In the genomic region with DNA sequence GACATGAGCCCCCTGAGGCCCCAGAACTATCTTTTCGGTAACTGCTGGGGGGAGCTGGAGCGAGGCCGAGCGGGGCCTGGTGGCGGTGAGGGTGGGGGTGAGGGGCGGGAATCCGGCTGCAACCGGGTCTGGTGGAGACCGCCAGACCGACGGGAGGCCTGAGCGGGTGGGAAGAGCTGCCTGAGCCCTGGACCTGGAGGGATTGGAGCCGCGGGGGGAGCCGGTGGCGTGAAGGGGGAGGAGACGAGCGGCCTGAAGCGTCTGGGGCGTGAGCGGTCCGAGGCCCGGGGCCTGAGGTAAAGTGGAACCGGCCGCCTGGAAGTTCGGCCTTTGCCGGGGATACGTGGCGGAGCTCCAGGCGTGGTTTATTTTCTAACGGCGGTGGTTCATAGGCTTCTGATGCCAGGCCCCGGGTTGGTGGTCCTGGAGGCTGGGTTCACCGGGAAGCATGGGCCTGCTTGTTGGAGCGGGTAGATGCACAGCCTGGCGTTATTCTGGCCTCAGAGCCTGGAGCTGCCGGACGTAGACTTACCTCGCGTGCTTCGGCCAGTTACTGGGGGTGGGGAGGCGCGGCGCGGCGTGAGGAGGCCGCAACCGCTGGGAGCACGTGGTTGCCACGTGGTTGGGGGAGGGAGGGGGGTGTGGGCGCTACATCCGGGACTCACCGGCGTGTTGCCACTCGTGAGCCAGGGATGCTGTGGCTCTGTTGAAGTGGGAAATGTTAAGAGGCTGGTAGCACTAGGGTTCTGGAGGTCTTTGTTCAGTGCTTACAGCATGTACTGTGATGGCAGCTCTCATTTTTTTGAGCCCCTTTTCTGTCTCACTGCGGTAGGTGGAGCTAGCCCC, we compare ENCODE assay signal across 1 cellular context.
TF ChIP-seq lines count a peak whose summit lies in the region.

No MANE protein-coding gene starts in this region.

TF ChIP-seq in HepG2, 621 proteins besides CTCF, POLR2A, EP300 and RAD21 (continued from another document and continues in another):
- TF ChIP-seq, protein P1, sequence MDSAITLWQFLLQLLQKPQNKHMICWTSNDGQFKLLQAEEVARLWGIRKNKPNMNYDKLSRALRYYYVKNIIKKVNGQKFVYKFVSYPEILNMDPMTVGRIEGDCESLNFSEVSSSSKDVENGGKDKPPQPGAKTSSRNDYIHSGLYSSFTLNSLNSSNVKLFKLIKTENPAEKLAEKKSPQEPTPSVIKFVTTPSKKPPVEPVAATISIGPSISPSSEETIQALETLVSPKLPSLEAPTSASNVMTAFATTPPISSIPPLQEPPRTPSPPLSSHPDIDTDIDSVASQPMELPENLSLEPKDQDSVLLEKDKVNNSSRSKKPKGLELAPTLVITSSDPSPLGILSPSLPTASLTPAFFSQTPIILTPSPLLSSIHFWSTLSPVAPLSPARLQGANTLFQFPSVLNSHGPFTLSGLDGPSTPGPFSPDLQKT (CRISPR knock-in tag; IDR thresholded peaks at IDR 0.05; ENCODE audit: borderline replicate concordance) = no peak
- TF ChIP-seq, protein P2, sequence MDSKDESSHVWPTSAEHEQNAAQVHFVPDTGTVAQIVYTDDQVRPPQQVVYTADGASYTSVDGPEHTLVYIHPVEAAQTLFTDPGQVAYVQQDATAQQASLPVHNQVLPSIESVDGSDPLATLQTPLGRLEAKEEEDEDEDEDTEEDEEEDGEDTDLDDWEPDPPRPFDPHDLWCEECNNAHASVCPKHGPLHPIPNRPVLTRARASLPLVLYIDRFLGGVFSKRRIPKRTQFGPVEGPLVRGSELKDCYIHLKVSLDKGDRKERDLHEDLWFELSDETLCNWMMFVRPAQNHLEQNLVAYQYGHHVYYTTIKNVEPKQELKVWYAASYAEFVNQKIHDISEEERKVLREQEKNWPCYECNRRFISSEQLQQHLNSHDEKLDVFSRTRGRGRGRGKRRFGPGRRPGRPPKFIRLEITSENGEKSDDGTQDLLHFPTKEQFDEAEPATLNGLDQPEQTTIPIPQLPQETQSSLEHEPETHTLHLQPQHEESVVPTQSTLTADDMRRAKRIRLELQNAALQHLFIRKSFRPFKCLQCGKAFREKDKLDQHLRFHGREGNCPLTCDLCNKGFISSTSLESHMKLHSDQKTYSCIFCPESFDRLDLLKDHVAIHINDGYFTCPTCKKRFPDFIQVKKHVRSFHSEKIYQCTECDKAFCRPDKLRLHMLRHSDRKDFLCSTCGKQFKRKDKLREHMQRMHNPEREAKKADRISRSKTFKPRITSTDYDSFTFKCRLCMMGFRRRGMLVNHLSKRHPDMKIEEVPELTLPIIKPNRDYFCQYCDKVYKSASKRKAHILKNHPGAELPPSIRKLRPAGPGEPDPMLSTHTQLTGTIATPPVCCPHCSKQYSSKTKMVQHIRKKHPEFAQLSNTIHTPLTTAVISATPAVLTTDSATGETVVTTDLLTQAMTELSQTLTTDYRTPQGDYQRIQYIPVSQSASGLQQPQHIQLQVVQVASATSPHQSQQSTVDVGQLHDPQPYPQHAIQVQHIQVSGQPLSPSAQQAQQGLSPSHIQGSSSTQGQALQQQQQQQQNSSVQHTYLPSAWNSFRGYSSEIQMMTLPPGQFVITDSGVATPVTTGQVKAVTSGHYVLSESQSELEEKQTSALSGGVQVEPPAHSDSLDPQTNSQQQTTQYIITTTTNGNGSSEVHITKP (CRISPR knock-in tag; IDR thresholded peaks at IDR 0.05; ENCODE audit: low read depth) = no peak
- no peak for TF ChIP-seq RFX5 (IDR thresholded peaks at IDR 0.05; ENCODE audit: low read depth, low read length)
- TF ChIP-seq, protein P3, sequence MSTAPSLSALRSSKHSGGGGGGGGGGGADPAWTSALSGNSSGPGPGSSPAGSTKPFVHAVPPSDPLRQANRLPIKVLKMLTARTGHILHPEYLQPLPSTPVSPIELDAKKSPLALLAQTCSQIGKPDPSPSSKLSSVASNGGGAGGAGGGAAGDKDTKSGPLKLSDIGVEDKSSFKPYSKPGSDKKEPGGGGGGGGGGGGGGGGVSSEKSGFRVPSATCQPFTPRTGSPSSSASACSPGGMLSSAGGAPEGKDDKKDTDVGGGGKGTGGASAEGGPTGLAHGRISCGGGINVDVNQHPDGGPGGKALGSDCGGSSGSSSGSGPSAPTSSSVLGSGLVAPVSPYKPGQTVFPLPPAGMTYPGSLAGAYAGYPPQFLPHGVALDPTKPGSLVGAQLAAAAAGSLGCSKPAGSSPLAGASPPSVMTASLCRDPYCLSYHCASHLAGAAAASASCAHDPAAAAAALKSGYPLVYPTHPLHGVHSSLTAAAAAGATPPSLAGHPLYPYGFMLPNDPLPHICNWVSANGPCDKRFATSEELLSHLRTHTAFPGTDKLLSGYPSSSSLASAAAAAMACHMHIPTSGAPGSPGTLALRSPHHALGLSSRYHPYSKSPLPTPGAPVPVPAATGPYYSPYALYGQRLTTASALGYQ (CRISPR knock-in tag; IDR thresholded peaks at IDR 0.05) = no peak
- TF ChIP-seq, protein P4, sequence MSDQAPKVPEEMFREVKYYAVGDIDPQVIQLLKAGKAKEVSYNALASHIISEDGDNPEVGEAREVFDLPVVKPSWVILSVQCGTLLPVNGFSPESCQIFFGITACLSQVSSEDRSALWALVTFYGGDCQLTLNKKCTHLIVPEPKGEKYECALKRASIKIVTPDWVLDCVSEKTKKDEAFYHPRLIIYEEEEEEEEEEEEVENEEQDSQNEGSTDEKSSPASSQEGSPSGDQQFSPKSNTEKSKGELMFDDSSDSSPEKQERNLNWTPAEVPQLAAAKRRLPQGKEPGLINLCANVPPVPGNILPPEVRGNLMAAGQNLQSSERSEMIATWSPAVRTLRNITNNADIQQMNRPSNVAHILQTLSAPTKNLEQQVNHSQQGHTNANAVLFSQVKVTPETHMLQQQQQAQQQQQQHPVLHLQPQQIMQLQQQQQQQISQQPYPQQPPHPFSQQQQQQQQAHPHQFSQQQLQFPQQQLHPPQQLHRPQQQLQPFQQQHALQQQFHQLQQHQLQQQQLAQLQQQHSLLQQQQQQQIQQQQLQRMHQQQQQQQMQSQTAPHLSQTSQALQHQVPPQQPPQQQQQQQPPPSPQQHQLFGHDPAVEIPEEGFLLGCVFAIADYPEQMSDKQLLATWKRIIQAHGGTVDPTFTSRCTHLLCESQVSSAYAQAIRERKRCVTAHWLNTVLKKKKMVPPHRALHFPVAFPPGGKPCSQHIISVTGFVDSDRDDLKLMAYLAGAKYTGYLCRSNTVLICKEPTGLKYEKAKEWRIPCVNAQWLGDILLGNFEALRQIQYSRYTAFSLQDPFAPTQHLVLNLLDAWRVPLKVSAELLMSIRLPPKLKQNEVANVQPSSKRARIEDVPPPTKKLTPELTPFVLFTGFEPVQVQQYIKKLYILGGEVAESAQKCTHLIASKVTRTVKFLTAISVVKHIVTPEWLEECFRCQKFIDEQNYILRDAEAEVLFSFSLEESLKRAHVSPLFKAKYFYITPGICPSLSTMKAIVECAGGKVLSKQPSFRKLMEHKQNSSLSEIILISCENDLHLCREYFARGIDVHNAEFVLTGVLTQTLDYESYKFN (CRISPR knock-in tag; conservative IDR thresholded peaks at IDR 0.05) = peak; percentile 25; the same call in 1 of the 2 replicates
- no peak for TF ChIP-seq ZNF615 (CRISPR knock-in tag; IDR thresholded peaks at IDR 0.05; ENCODE audit: borderline replicate concordance)
- TF ChIP-seq TBX3 (IDR thresholded peaks at IDR 0.05; ENCODE audit: borderline replicate concordance) = no peak
- TF ChIP-seq, protein P5, sequence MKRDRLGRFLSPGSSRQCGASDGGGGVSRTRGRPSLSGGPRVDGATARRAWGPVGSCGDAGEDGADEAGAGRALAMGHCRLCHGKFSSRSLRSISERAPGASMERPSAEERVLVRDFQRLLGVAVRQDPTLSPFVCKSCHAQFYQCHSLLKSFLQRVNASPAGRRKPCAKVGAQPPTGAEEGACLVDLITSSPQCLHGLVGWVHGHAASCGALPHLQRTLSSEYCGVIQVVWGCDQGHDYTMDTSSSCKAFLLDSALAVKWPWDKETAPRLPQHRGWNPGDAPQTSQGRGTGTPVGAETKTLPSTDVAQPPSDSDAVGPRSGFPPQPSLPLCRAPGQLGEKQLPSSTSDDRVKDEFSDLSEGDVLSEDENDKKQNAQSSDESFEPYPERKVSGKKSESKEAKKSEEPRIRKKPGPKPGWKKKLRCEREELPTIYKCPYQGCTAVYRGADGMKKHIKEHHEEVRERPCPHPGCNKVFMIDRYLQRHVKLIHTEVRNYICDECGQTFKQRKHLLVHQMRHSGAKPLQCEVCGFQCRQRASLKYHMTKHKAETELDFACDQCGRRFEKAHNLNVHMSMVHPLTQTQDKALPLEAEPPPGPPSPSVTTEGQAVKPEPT (CRISPR knock-in tag; IDR thresholded peaks at IDR 0.05; ENCODE audit: low read depth) = no peak; the same call in 1 of the 2 replicates
- TF ChIP-seq, protein P6, sequence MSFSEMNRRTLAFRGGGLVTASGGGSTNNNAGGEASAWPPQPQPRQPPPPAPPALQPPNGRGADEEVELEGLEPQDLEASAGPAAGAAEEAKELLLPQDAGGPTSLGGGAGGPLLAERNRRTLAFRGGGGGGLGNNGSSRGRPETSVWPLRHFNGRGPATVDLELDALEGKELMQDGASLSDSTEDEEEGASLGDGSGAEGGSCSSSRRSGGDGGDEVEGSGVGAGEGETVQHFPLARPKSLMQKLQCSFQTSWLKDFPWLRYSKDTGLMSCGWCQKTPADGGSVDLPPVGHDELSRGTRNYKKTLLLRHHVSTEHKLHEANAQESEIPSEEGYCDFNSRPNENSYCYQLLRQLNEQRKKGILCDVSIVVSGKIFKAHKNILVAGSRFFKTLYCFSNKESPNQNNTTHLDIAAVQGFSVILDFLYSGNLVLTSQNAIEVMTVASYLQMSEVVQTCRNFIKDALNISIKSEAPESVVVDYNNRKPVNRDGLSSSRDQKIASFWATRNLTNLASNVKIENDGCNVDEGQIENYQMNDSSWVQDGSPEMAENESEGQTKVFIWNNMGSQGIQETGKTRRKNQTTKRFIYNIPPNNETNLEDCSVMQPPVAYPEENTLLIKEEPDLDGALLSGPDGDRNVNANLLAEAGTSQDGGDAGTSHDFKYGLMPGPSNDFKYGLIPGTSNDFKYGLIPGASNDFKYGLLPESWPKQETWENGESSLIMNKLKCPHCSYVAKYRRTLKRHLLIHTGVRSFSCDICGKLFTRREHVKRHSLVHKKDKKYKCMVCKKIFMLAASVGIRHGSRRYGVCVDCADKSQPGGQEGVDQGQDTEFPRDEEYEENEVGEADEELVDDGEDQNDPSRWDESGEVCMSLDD (CRISPR knock-in tag; IDR thresholded peaks at IDR 0.05; ENCODE audit: borderline replicate concordance) = no peak; the same call in 1 of the 2 replicates
- TF ChIP-seq ZNF33A (CRISPR knock-in tag; IDR thresholded peaks at IDR 0.05; ENCODE audit: borderline replicate concordance) = 0 out of 2 replicates have a peak, but pooled peaks have one; percentile 76
- TF ChIP-seq TOE1 (CRISPR knock-in tag; IDR thresholded peaks at IDR 0.05) = no peak
- no peak for TF ChIP-seq ZNF101 (CRISPR knock-in tag; IDR thresholded peaks at IDR 0.05; ENCODE audit: borderline replicate concordance, low read depth)
- peak; percentile 99 for TF ChIP-seq MYC (CRISPR knock-in tag; IDR thresholded peaks at IDR 0.05; ENCODE audit: borderline replicate concordance)
- peak; percentile 78; the same call in 1 of the 2 replicates for TF ChIP-seq SATB2 (CRISPR knock-in tag; IDR thresholded peaks at IDR 0.05)
- peak; percentile 51; the same call in 1 of the 2 replicates for TF ChIP-seq ZNF331 (CRISPR knock-in tag; IDR thresholded peaks at IDR 0.05)
- no peak for TF ChIP-seq ZFP90 (CRISPR knock-in tag; IDR thresholded peaks at IDR 0.05; ENCODE audit: borderline replicate concordance)
- TF ChIP-seq TCF7 (IDR thresholded peaks at IDR 0.05; ENCODE audit: low read depth) = no peak
- no peak for TF ChIP-seq ZNF432 (CRISPR knock-in tag; IDR thresholded peaks at IDR 0.05; ENCODE audit: borderline replicate concordance)
- no peak for TF ChIP-seq PHB2 (IDR thresholded peaks at IDR 0.05; ENCODE audit: partially characterized antibody)
- TF ChIP-seq ZFP62 (CRISPR knock-in tag; IDR thresholded peaks at IDR 0.05) = no peak
- peak; percentile 37; the same call in 1 of the 2 replicates for TF ChIP-seq KDM4B (CRISPR knock-in tag; IDR thresholded peaks at IDR 0.05)
- no peak for TF ChIP-seq HDAC6 (IDR thresholded peaks at IDR 0.05; ENCODE audit: low read depth, low read length)
- no peak for TF ChIP-seq GPN1 (CRISPR knock-in tag; IDR thresholded peaks at IDR 0.05; ENCODE audit: borderline replicate concordance)
- TF ChIP-seq TMF1 (CRISPR knock-in tag; IDR thresholded peaks at IDR 0.05; ENCODE audit: low read depth) = peak; percentile 93; the same call in 1 of the 2 replicates
- peak; percentile 91 for TF ChIP-seq RNF2 (conservative IDR thresholded peaks at IDR 0.05; ENCODE audit: low read depth)
- TF ChIP-seq, protein P7, sequence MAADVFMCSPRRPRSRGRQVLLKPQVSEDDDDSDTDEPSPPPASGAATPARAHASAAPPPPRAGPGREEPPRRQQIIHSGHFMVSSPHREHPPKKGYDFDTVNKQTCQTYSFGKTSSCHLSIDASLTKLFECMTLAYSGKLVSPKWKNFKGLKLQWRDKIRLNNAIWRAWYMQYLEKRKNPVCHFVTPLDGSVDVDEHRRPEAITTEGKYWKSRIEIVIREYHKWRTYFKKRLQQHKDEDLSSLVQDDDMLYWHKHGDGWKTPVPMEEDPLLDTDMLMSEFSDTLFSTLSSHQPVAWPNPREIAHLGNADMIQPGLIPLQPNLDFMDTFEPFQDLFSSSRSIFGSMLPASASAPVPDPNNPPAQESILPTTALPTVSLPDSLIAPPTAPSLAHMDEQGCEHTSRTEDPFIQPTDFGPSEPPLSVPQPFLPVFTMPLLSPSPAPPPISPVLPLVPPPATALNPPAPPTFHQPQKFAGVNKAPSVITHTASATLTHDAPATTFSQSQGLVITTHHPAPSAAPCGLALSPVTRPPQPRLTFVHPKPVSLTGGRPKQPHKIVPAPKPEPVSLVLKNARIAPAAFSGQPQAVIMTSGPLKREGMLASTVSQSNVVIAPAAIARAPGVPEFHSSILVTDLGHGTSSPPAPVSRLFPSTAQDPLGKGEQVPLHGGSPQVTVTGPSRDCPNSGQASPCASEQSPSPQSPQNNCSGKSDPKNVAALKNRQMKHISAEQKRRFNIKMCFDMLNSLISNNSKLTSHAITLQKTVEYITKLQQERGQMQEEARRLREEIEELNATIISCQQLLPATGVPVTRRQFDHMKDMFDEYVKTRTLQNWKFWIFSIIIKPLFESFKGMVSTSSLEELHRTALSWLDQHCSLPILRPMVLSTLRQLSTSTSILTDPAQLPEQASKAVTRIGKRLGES (CRISPR knock-in tag; IDR thresholded peaks at IDR 0.05; ENCODE audit: borderline replicate concordance) = peak; percentile 81; the same call in 1 of the 2 replicates
- peak; percentile 95; the same call in 1 of the 2 replicates for TF ChIP-seq IRX3 (CRISPR knock-in tag; IDR thresholded peaks at IDR 0.05; ENCODE audit: borderline replicate concordance, low read depth)
- TF ChIP-seq, protein P8, sequence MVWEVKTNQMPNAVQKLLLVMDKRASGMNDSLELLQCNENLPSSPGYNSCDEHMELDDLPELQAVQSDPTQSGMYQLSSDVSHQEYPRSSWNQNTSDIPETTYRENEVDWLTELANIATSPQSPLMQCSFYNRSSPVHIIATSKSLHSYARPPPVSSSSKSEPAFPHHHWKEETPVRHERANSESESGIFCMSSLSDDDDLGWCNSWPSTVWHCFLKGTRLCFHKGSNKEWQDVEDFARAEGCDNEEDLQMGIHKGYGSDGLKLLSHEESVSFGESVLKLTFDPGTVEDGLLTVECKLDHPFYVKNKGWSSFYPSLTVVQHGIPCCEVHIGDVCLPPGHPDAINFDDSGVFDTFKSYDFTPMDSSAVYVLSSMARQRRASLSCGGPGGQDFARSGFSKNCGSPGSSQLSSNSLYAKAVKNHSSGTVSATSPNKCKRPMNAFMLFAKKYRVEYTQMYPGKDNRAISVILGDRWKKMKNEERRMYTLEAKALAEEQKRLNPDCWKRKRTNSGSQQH (CRISPR knock-in tag; IDR thresholded peaks at IDR 0.05; ENCODE audit: low read depth) = peak; percentile 92
- TF ChIP-seq, protein P9, sequence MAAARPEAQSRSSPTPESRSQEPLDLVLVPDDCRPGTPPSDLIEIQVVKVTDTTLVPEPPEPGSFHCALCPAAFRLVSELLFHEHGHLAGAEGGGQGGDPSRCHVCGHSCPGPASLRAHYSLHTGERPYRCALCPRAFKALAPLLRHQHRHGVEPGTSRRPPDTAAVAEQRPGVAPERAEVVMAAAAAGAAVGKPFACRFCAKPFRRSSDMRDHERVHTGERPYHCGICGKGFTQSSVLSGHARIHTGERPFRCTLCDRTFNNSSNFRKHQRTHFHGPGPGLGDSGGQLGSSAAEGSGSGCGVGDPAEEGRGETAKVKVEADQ (CRISPR knock-in tag; IDR thresholded peaks at IDR 0.05; ENCODE audit: borderline replicate concordance) = no peak; the same call in 1 of the 2 replicates
- TF ChIP-seq HNRNPH1 (optimal IDR thresholded peaks at IDR 0.05; ENCODE audit: low read depth, low read length) = no peak
